In genomic region chr11:8235925-8236324, GRCh38 we compare ENCODE assay signal across 21 cellular contexts. TPM values are rescaled to one million over a fixed set of nuclear protein-coding genes. Genes with fewer than 3 reads are reported as not detected.
DNase-seq lines count a peak whose midpoint lies in the region; ATAC-seq and TF ChIP-seq lines count a peak whose summit lies in the region.
"Had no signal": no experiment of that assay in that cellular context is flagged by ENCODE, and none has a peak within 500 bp of the region (broad histone marks: within the 10 kb centered on the region; RNA-seq: fewer than 3 reads in every experiment).

No MANE protein-coding gene starts in this region.

- H3K79me2 ChIP-seq in OCI-LY3 (ENCODE audit: low read length) (no peaks in the 10 kb centered on the region), osteoblast (ENCODE audit: insufficient read depth, low read length) (no peaks in the 10 kb centered on the region)

- no peak overlapping the region for H3K4me3 Mint-ChIP-seq in chondrocyte (ENCODE audit: unreplicated experiment)
- H3K4me3 Mint-ChIP-seq: CD14-positive monocyte had no signal

- DNase-seq in chondrocyte (ENCODE audit: low spot score): peak; percentile 25
- DNase-seq in osteoblast (ENCODE audit: insufficient read length, low spot score, missing footprints): peak; percentile 52
- DNase-seq in NCI-H226: no peak
- no peak for DNase-seq in 8988T
- DNase-seq: CD4-positive, alpha-beta memory T cell; DMS153; DMS79; GDM1; GOT3; H7; KBM-7 had no signal

- H3K4me1 ChIP-seq in OCI-LY3 (ENCODE audit: low read length) (peaks cover 27% of the 10 kb centered on the region), osteoblast (ENCODE audit: insufficient read depth, low read length) (no peaks in the 10 kb centered on the region)

- H3K36me3 Mint-ChIP-seq in chondrocyte (ENCODE audit: low read depth): no peaks in the 10 kb centered on the region
- H3K36me3 Mint-ChIP-seq: CD14-positive monocyte; CD4-positive, alpha-beta memory T cell; IgD-negative memory B cell had no signal

- H3K27me3 ChIP-seq in OCI-LY3 (ENCODE audit: low read depth, low read length): no peaks in the 10 kb centered on the region
- no peaks in the 10 kb centered on the region for H3K27me3 ChIP-seq in osteoblast (ENCODE audit: insufficient read depth, low read length)
- H3K27me3 ChIP-seq: BLaER1 had no signal

- peak overlapping the region; percentile 45 for H3K4me2 ChIP-seq in OCI-LY3 (ENCODE audit: low read length)
- no peak overlapping the region for H3K4me2 ChIP-seq in osteoblast (ENCODE audit: insufficient read depth, low read length)
- H3K4me2 ChIP-seq: BLaER1 had no signal

- H3K27ac Mint-ChIP-seq in chondrocyte (ENCODE audit: unreplicated experiment): no peak overlapping the region

- H3K27ac ChIP-seq in OCI-LY3 (ENCODE audit: low read length) (no peak overlapping the region), osteoblast (ENCODE audit: low read depth, low read length) (no peak overlapping the region)
- H3K27ac ChIP-seq: BLaER1 had no signal

- H3K36me3 ChIP-seq in OCI-LY3 (replicated peaks; ENCODE audit: low read depth, low read length) (no peaks in the 10 kb centered on the region), osteoblast (ENCODE audit: insufficient read depth, low read length) (no peaks in the 10 kb centered on the region)
- H3K36me3 ChIP-seq: BLaER1 had no signal

- H3K4me3 ChIP-seq in OCI-LY3 (ENCODE audit: low read length) (no peak overlapping the region), osteoblast (ENCODE audit: insufficient read depth, low read length) (no peak overlapping the region)
- H3K4me3 ChIP-seq: BLaER1 had no signal

- TF ChIP-seq CTCF in OCI-LY3 (IDR thresholded peaks at IDR 0.05; ENCODE audit: low read depth, low read length): no peak
- TF ChIP-seq CTCF in chondrocyte (IDR thresholded peaks at IDR 0.05): no peak
- no peak for TF ChIP-seq CTCF in osteoblast (IDR thresholded peaks at IDR 0.05; ENCODE audit: extremely low read depth, low read depth, low read length)

- H3K4me1 Mint-ChIP-seq in chondrocyte (ENCODE audit: low read depth): peaks cover 12% of the 10 kb centered on the region

- H3K27me3 Mint-ChIP-seq in chondrocyte (ENCODE audit: low read depth): no peaks in the 10 kb centered on the region

- H3K9ac ChIP-seq in OCI-LY3 (ENCODE audit: low read length): no peak overlapping the region
- H3K9ac ChIP-seq: BLaER1 had no signal

- H3K9me3 ChIP-seq in OCI-LY3 (ENCODE audit: insufficient read depth, low read length) (no peaks in the 10 kb centered on the region), osteoblast (ENCODE audit: low read depth, low read length) (no peaks in the 10 kb centered on the region)
- H3K9me3 ChIP-seq: BLaER1 had no signal

- H2AFZ ChIP-seq in OCI-LY3 (ENCODE audit: low read depth, low read length) (no peak overlapping the region), osteoblast (ENCODE audit: low read length) (no peak overlapping the region)

- H4K20me1 ChIP-seq in OCI-LY3 (ENCODE audit: insufficient read depth, low read length): no peaks in the 10 kb centered on the region
- H4K20me1 ChIP-seq in osteoblast (ENCODE audit: insufficient read depth, low read length): no peaks in the 10 kb centered on the region
- H4K20me1 ChIP-seq: BLaER1 had no signal

- ATAC-seq in HG03354 (IDR thresholded peaks at IDR 0.05; ENCODE audit: poor library complexity, severe bottlenecking, unreplicated experiment) (no peak), HG02610 (IDR thresholded peaks at IDR 0.05; ENCODE audit: unreplicated experiment) (no peak)
- ATAC-seq: HCT116, HepG2 had no signal

- H3K9me3 Mint-ChIP-seq in chondrocyte (ENCODE audit: low read depth): no peaks in the 10 kb centered on the region
- H3K9me3 Mint-ChIP-seq: CD4-positive, alpha-beta memory T cell had no signal

RNA-seq across cellular contexts. Expression of gene LMO1, which starts 27.8 kb away (rescaled TPM):
- not detected in 3 replicates for total RNA-seq in chondrocyte
- not detected in 2 replicates for total RNA-seq in osteoblast
- total RNA-seq: A673; CD4-positive, alpha-beta memory T cell; Daoy; HepG2 had no signal

Comparison
In these comparisons a context has a peak if more than half of its experiments do, and no peak if none do; other contexts are left out.
1. DNase-seq: peak in chondrocyte (single experiment) and osteoblast (single experiment); none in NCI-H226 (single experiment) and 8988T (single experiment).